ENCODE assay signal across 8 cellular contexts in the genomic region with DNA sequence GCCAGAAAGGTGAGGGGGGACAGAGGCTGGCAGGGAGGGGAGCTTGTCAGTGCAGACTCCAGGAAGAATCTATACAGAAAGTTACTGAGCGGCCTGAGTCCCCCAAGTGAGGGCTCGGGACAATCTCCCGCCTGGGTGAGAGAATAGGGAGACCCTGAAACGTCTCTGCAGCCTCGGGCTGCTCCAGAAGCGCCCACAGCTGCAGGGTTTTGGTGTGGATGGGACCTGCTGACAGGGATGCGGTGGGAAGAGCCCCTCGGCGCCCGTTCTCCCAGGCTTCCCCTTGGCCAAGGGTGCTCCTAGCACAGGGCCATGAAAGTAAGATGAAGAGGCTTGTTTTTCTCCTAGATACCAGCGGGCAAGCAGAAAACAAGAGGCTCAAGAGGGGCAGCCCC. TPM values are rescaled to one million over a fixed set of nuclear protein-coding genes. Genes with fewer than 3 reads are reported as not detected.
DNase-seq lines count a peak whose midpoint lies in the region; ATAC-seq, FAIRE-seq and TF ChIP-seq lines count a peak whose summit lies in the region.

No MANE protein-coding gene starts in this region.

- H3K9ac ChIP-seq in ES-I3 (ENCODE audit: low read depth, low read length) (peak overlapping the region; percentile 99), MM.1S (ENCODE audit: low read length) (peak overlapping the region; percentile 99), H1 (replicated peaks in 1 of 4; ENCODE audit: extremely low read depth in 1 of 4, low read depth in 3 of 4, low read length in 3 of 4) (peak overlapping the region in 3 of 4 experiments; percentile 71 to 94 (median 94); a peak in 5 of 7 replicates)

- H4K8ac ChIP-seq in H1 (ENCODE audit: extremely low read depth, insufficient read depth, low read length), result peak overlapping the region; percentile 92

- no peak overlapping the region for H2BK120ac ChIP-seq in H1 (replicated peaks; ENCODE audit: low read depth, low read length)

- no peak for TF ChIP-seq RAD21 in H1 (IDR thresholded peaks at IDR 0.05 in 1 of 2, conservative IDR thresholded peaks at IDR 0.05 in 1 of 2; ENCODE audit: low read depth in 2 of 2, low read length in 2 of 2)

- no peak overlapping the region for H3K23ac ChIP-seq in H1 (ENCODE audit: insufficient read length)

- H3K36me3 ChIP-seq in ES-I3 (ENCODE audit: insufficient read depth, low read length), result peaks cover 22% of the 10 kb centered on the region
- H3K36me3 ChIP-seq in MM.1S (replicated peaks; ENCODE audit: insufficient read depth, low read length), result no peaks in the 10 kb centered on the region
- peaks cover 8 to 37% (median 16%) of the 10 kb centered on the region in 4 experiments for H3K36me3 ChIP-seq in H1 (ENCODE audit: control insufficient read depth in 2 of 4, insufficient read depth in 4 of 4, low read length in 3 of 4)
- peaks cover 44% of the 10 kb centered on the region for H3K36me3 ChIP-seq in neutrophil

- H2AK5ac ChIP-seq in H1 (ENCODE audit: low read depth, low read length), result no peak overlapping the region

- peaks cover 18% of the 10 kb centered on the region for H3K79me1 ChIP-seq in H1 (ENCODE audit: low read depth, low read length)

- H3K9me3 ChIP-seq in ES-I3 (ENCODE audit: control insufficient read depth, insufficient read depth, low read length) (no peaks in the 10 kb centered on the region), MM.1S (replicated peaks; ENCODE audit: insufficient read depth, low read length) (no peaks in the 10 kb centered on the region), H1 (ENCODE audit: insufficient read depth in 2 of 2, low read depth in 1 of 2, low read length in 1 of 2) (no peaks in the 10 kb centered on the region), neutrophil (no peaks in the 10 kb centered on the region)

- H2BK15ac ChIP-seq in H1 (ENCODE audit: low read length), result no peak overlapping the region

- peak overlapping the region; percentile 73 for H4K5ac ChIP-seq in H1 (ENCODE audit: insufficient read length, low read depth, low read length)

- H3K27me3 ChIP-seq in MM.1S (replicated peaks; ENCODE audit: insufficient read depth, low read length) (no peaks in the 10 kb centered on the region), H1 (replicated peaks in 1 of 4; ENCODE audit: control insufficient read depth in 3 of 4, extremely low read depth in 1 of 4, insufficient read depth in 3 of 4, low read length in 3 of 4) (no peaks in the 10 kb centered on the region), neutrophil (no peaks in the 10 kb centered on the region)

- no peak overlapping the region; the same call in 1 of the 2 replicates for H3K18ac ChIP-seq in H1 (ENCODE audit: extremely low read depth, low read length)

- CTCF ChIA-PET in H1 (lab: Charles Lee; ENCODE audit: partially characterized antibody), result interaction anchor here (0.6 to 7.1 kb wide), 13 partner anchors 9 to 352 kb away, joined by 3 to 57 read pairs (median 7); a partner anchor contains a TSS

- no peak for TF ChIP-seq POLR2A in H1 (IDR thresholded peaks at IDR 0.05; ENCODE audit: control extremely low read depth in 1 of 2, low read depth in 2 of 2, low read length in 2 of 2)

- no peak for ATAC-seq in HG02763 (IDR thresholded peaks at IDR 0.05; ENCODE audit: unreplicated experiment)

- H3K14ac ChIP-seq in H1 (ENCODE audit: insufficient read length), result no peak overlapping the region

- H2BK5ac ChIP-seq in H1 (ENCODE audit: low read depth, low read length), result no peak overlapping the region

- H3K4me3 ChIP-seq in MM.1S (ENCODE audit: low read length), result peak overlapping the region; percentile 100
- peak overlapping the region; percentile 79 to 92 (median 90) for H3K4me3 ChIP-seq in H1 (ENCODE audit: extremely low read depth in 1 of 4, insufficient read depth in 2 of 4, low read depth in 3 of 4, low read length in 4 of 4)
- peak overlapping the region; percentile 71 to 99 for H3K4me3 ChIP-seq in neutrophil (ENCODE audit: low read depth in 1 of 2, low read length in 1 of 2)

- H4K20me1 ChIP-seq in MM.1S (ENCODE audit: insufficient read depth, low read length), result no peaks in the 10 kb centered on the region
- peaks cover 4 to 13% of the 10 kb centered on the region in 2 experiments for H4K20me1 ChIP-seq in H1 (replicated peaks in 1 of 2; ENCODE audit: control insufficient read depth in 1 of 2, insufficient read depth in 2 of 2, low read length in 2 of 2)

- WGBS in H1 (ENCODE audit: extremely low coverage in 1 of 2, insufficient coverage in 1 of 2, insufficient read length in 1 of 2, insufficient replicate concordance in 2 of 2, low coverage in 1 of 2, low lambda C conversion rate in 2 of 2, missing lambda C conversion rate in 1 of 2), 2 experiments, result 13% methylated on average over 11 of the region's 11 CpGs; no CpG with 5 or more reads in 1 of the 2 experiments

- H2BK20ac ChIP-seq in H1 (ENCODE audit: low read length), result no peak overlapping the region

- H3K27ac ChIP-seq in MM.1S (ENCODE audit: low read length) (peak overlapping the region; percentile 85; the same call in 1 of the 2 replicates), H1 (ENCODE audit: low read depth, low read length) (peak overlapping the region; percentile 65; the same call in 1 of the 2 replicates), neutrophil (peak overlapping the region; percentile 99)

- H4K91ac ChIP-seq in H1 (replicated peaks; ENCODE audit: insufficient read length, low read length), result no peak overlapping the region

- no peak overlapping the region for H3K56ac ChIP-seq in H1 (replicated peaks; ENCODE audit: insufficient read length, low read depth, low read length)

- no peak for TF ChIP-seq EP300 in H1 (IDR thresholded peaks at IDR 0.05; ENCODE audit: borderline replicate concordance in 1 of 2, low read depth in 2 of 2, low read length in 2 of 2)

- POLR2A ChIA-PET in H1 (lab: Charles Lee; ENCODE audit: partially characterized antibody), result interaction anchor here (0.6 to 4.2 kb wide), 24 partner anchors 7 to 225 kb away, joined by 3 to 53 read pairs (median 4); a partner anchor contains a TSS

- H3K4me1 ChIP-seq in ES-I3 (ENCODE audit: insufficient read depth, low read length) (no peaks in the 10 kb centered on the region; the same call in 1 of the 2 replicates), MM.1S (ENCODE audit: low read length) (peaks cover 13% of the 10 kb centered on the region), H1 (replicated peaks in 1 of 4; ENCODE audit: control insufficient read depth in 3 of 4, insufficient read depth in 4 of 4, low read length in 3 of 4) (peaks cover 0 to 11% (median 3%) of the 10 kb centered on the region in 4 experiments; a peak in 4 of 7 replicates), neutrophil (ENCODE audit: control insufficient read depth in 1 of 2, insufficient read depth in 1 of 2, low read depth in 1 of 2, low read length in 1 of 2) (peaks cover 33 to 36% of the 10 kb centered on the region in 2 experiments)

- peaks cover 6% of the 10 kb centered on the region; the same call in 1 of the 2 replicates for H3F3A ChIP-seq in MM.1S (ENCODE audit: insufficient read depth, low read length)

- peaks cover 55% of the 10 kb centered on the region for H3K79me2 ChIP-seq in MM.1S (ENCODE audit: low read length)
- H3K79me2 ChIP-seq in H1 (ENCODE audit: control insufficient read depth in 1 of 2, insufficient read depth in 2 of 2, low read length in 2 of 2), result peaks cover 0 to 26% of the 10 kb centered on the region in 2 experiments; a peak in 3 of 4 replicates

- H3K4ac ChIP-seq in H1 (replicated peaks; ENCODE audit: insufficient read length, low read depth, low read length), result no peak overlapping the region

- FAIRE-seq in H1 (lab: Jason Lieb, UNC), result no peak

- H2AFZ ChIP-seq in MM.1S (ENCODE audit: low read length), result no peak overlapping the region
- no peak overlapping the region for H2AFZ ChIP-seq in H1 (ENCODE audit: low read length)

- H3K23me2 ChIP-seq in H1 (ENCODE audit: low read depth, low read length), result peaks cover 9% of the 10 kb centered on the region

- no peaks in the 10 kb centered on the region for H3K9me2 ChIP-seq in MM.1S (replicated peaks; ENCODE audit: insufficient read depth, low read length)

- no peak for TF ChIP-seq CTCF in MM.1S (IDR thresholded peaks at IDR 0.05; ENCODE audit: low read length)
- no peak for TF ChIP-seq CTCF in H1 (IDR thresholded peaks at IDR 0.05; ENCODE audit: control extremely low read depth in 1 of 3, insufficient read depth in 1 of 3, low read depth in 1 of 3, low read length in 3 of 3)
- no peak for TF ChIP-seq CTCF in neutrophil (IDR thresholded peaks at IDR 0.05)

- no peak for DNase-seq in MM.1S
- DNase-seq in H1 (ENCODE audit: low read depth in 1 of 2, low spot score in 2 of 2), result no peak
- DNase-seq in RPMI8226, result no peak
- DNase-seq in T-helper 9 cell, result no peak
- no peak for DNase-seq in anterior cingulate cortex (lab: John Stamatoyannopoulos, UW)

- H2BK12ac ChIP-seq in H1 (ENCODE audit: low read depth, low read length), result no peak overlapping the region

- H3K4me2 ChIP-seq in MM.1S (ENCODE audit: low read depth, low read length), result peak overlapping the region; percentile 99
- H3K4me2 ChIP-seq in H1 (ENCODE audit: insufficient read depth in 1 of 2, low read depth in 2 of 2, low read length in 2 of 2), result peak overlapping the region; percentile 75 to 93

TF ChIP-seq in H1, 55 proteins besides CTCF, POLR2A, EP300 and RAD21 (continues in another document):
- no peak for TF ChIP-seq EGR1 (IDR thresholded peaks at IDR 0.05; ENCODE audit: borderline replicate concordance, low read depth, low read length)
- no peak for TF ChIP-seq CREB1 (IDR thresholded peaks at IDR 0.05)
- TF ChIP-seq GTF2F1 (IDR thresholded peaks at IDR 0.05; ENCODE audit: borderline replicate concordance, low read depth, low read length), result no peak
- no peak for TF ChIP-seq ZNF274 (IDR thresholded peaks at IDR 0.05; ENCODE audit: borderline replicate concordance, extremely low read depth, low read length)

RNA-seq across cellular contexts. Expression of a gene that starts 0.7 kb away (rescaled TPM):
- 33.7 and 35.8 TPM in 2 replicates for total RNA-seq in H1 (2021; fragmentation: NEBNext Ultra II Directional; extraction: Animal tissue kit (Norgen Biotek cat#: 25700))
- 84.8 and 119 TPM in 2 replicates for polyA plus RNA-seq in H1 (2011; rRNA removed)
- polyA plus RNA-seq in H1 (2011; cell fraction: cytosol; rRNA removed), result 51.7 TPM
- polyA plus RNA-seq in H1 (2011; cell fraction: nucleus; rRNA removed), result 112 TPM
- polyA plus RNA-seq in H1 (2012, experiment 1 of 2), result 26.3 to 35.1 TPM (median 34.3 TPM) in 4 replicates
- 38.1 TPM for polyA plus RNA-seq in H1 (2012, experiment 2 of 2)
- 44.3 TPM for polyA plus RNA-seq in H1 (2013, experiment 1 of 2)
- polyA plus RNA-seq in H1 (2013, experiment 2 of 2), result 46.4 TPM
- 22.8 and 25.8 TPM in 2 replicates for polyA minus RNA-seq in H1 (2011; rRNA and poly(A)+ RNA removed)
- polyA minus RNA-seq in H1 (2011; cell fraction: cytosol; rRNA and poly(A)+ RNA removed), result 22.8 TPM
- 27.7 TPM for polyA minus RNA-seq in H1 (2011; cell fraction: nucleus; rRNA and poly(A)+ RNA removed)

RNA-seq across cellular contexts. Expression of a gene that starts 14.4 kb away (rescaled TPM):
- total RNA-seq in H1 (2021; fragmentation: NEBNext Ultra II Directional; extraction: Animal tissue kit (Norgen Biotek cat#: 25700)), result 64.3 and 67.6 TPM in 2 replicates
- 49.8 and 66.9 TPM in 2 replicates for polyA plus RNA-seq in H1 (2011; rRNA removed)
- 38.6 TPM for polyA plus RNA-seq in H1 (2011; cell fraction: cytosol; rRNA removed)
- 112 TPM for polyA plus RNA-seq in H1 (2011; cell fraction: nucleus; rRNA removed)
- 24.3 to 37.8 TPM (median 34.2 TPM) in 4 replicates for polyA plus RNA-seq in H1 (2012, experiment 1 of 2)
- polyA plus RNA-seq in H1 (2012, experiment 2 of 2), result 32.6 TPM
- 37.5 TPM for polyA plus RNA-seq in H1 (2013, experiment 1 of 2)
- 32.3 TPM for polyA plus RNA-seq in H1 (2013, experiment 2 of 2)
- 8.3 and 9.8 TPM in 2 replicates for polyA minus RNA-seq in H1 (2011; rRNA and poly(A)+ RNA removed)
- polyA minus RNA-seq in H1 (2011; cell fraction: cytosol; rRNA and poly(A)+ RNA removed), result 32.6 TPM
- 32.0 TPM for polyA minus RNA-seq in H1 (2011; cell fraction: nucleus; rRNA and poly(A)+ RNA removed)
